Comparison of ENCODE assay signal across 11 cellular contexts in the genomic region with DNA sequence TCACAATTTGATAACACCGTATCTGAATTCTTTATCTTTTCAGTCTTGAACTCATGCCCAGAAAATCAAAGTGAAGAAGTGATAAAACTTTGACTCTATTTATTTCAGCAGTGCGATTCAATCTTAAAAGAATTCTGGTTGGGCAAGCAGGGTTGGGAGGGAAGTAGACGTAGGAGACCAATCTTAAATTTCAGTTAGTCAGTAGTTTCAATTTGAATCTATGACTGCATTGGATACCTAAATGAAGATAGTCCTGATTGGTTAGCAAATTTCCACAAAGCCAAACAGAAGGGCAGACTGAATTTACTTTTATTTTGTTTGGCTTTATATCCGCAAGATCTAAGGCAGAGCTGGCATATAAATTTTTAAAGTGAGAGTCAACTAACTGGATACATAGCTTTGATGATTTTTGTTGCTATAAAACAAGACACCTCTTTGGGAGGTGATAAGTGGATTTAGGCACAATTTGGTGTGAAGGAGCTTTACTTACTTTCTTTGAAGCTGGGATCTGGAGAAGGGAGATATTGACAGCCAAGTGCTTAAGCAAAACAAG. TPM values are rescaled to one million over a fixed set of nuclear protein-coding genes. Genes with fewer than 3 reads are reported as not detected.
DNase-seq lines count a peak whose midpoint lies in the region; ATAC-seq and TF ChIP-seq lines count a peak whose summit lies in the region.
"Had no signal": no experiment of that assay in that cellular context is flagged by ENCODE, and none has a peak within 500 bp of the region (broad histone marks: within the 10 kb centered on the region; RNA-seq: fewer than 3 reads in every experiment).

No MANE protein-coding gene starts in this region.

- no peak for TF ChIP-seq EP300 in upper lobe of left lung (IDR thresholded peaks at IDR 0.05)

- intact Hi-C loops in mucosa of descending colon (cut with DNase I, micrococcal nuclease) = no loop called here

- DNase-seq in fibroblast of the conjunctiva (ENCODE audit: low read depth) (peak; percentile 10), mucosa of descending colon (peak in 1 of 3 donors; percentile 14), upper lobe of left lung (no peak), H7 (no peak), BE2C (no peak), cortex of kidney (lab: John Stamatoyannopoulos, UW) (no peak)
- DNase-seq: activated CD4-positive, alpha-beta T cell treated with anti-CD3 and anti-CD28 coated beads for 36 hours; activated T-cell treated with anti-CD3 and anti-CD28 coated beads, Interleukin-2, amount 50 U/mL, for 48 hours; amygdala; COR-L47 had no signal

- no peak for TF ChIP-seq POLR2A in upper lobe of left lung (IDR thresholded peaks at IDR 0.05)

- TF ChIP-seq CTCF in VCaP (conservative IDR thresholded peaks at IDR 0.05) (no peak), mucosa of descending colon (IDR thresholded peaks at IDR 0.05) (no peak), upper lobe of left lung (IDR thresholded peaks at IDR 0.05) (no peak), BE2C (IDR thresholded peaks at IDR 0.05; ENCODE audit: low read depth, low read length) (no peak)

- no peaks in the 10 kb centered on the region for H3K36me3 ChIP-seq in mucosa of descending colon (ENCODE audit: low read depth)
- H3K36me3 ChIP-seq in upper lobe of left lung = no peaks in the 10 kb centered on the region
- no peaks in the 10 kb centered on the region for H3K36me3 ChIP-seq in H7 (replicated peaks; ENCODE audit: control insufficient read depth, insufficient read depth, low read length)
- H3K36me3 ChIP-seq in BE2C = no peaks in the 10 kb centered on the region

- H3K27ac ChIP-seq in VCaP = peak overlapping the region; percentile 54
- H3K27ac ChIP-seq in upper lobe of left lung = peak overlapping the region; percentile 43 to 89 (median 72)

- WGBS in upper lobe of left lung, 2 donors = 38 to 39% methylated on average over 4 of the region's 4 CpGs

- H3K4me1 ChIP-seq in mucosa of descending colon (ENCODE audit: low read depth) (no peaks in the 10 kb centered on the region), upper lobe of left lung (peaks cover 0 to 20% (median 10%) of the 10 kb centered on the region in 4 donors), BE2C (no peaks in the 10 kb centered on the region)

- H3K4me3 ChIP-seq in mucosa of descending colon (no peak overlapping the region), upper lobe of left lung (peak overlapping the region in 3 of 4 donors; percentile 8 to 74 (median 57)), H7 (ENCODE audit: insufficient read depth, low read depth, low read length) (no peak overlapping the region), BE2C (ENCODE audit: low read depth, low read length) (no peak overlapping the region)

- H3K27me3 ChIP-seq in upper lobe of left lung = no peaks in the 10 kb centered on the region
- H3K27me3 ChIP-seq in H7 (ENCODE audit: control insufficient read depth, insufficient read depth, low read length) = no peaks in the 10 kb centered on the region
- H3K27me3 ChIP-seq in BE2C = no peaks in the 10 kb centered on the region

- ATAC-seq in mucosa of descending colon (peak; percentile 52), upper lobe of left lung (ENCODE audit: low FRiP score in 2 of 2) (peak in 1 of 2 donors; percentile 32)
- ATAC-seq: activated CD4-positive, alpha-beta T cell treated with anti-CD3 and anti-CD28 coated beads for 36 hours had no signal

- H3K9me3 ChIP-seq in mucosa of descending colon (no peaks in the 10 kb centered on the region), upper lobe of left lung (no peaks in the 10 kb centered on the region), BE2C (no peaks in the 10 kb centered on the region)

RNA-seq across cellular contexts. Expression of gene ACSS3, which starts 2.6 kb away (rescaled TPM):
- total RNA-seq in mucosa of descending colon = 1 to 10 TPM in 2 of 3 donors, under 1 TPM in 1; 0.69 to 6.4 (median 1.9) TPM
- total RNA-seq in upper lobe of left lung = 10 to 100 TPM; 23.5 to 61.8 (median 26.0) TPM
- 15.3 and 18.3 TPM in 2 replicates for total RNA-seq in H7 (2014; rRNA removed; shearing (Covaris generic))
- 0.99 TPM for polyA plus RNA-seq in BE2C (2012; ENCODE audit: insufficient read depth, insufficient read length, low read depth)
- total RNA-seq: activated CD4-positive, alpha-beta T cell treated with anti-CD3 and anti-CD28 coated beads for 36 hours had no signal

Comparison
In these comparisons a context has a peak if more than half of its experiments do, and no peak if none do; other contexts are left out.
1. H3K4me3 ChIP-seq: peak in upper lobe of left lung (3 of 4); none in mucosa of descending colon (single experiment), H7 (single experiment) and BE2C (single experiment).